ENCODE assay signal across 29 cellular contexts in the genomic region with DNA sequence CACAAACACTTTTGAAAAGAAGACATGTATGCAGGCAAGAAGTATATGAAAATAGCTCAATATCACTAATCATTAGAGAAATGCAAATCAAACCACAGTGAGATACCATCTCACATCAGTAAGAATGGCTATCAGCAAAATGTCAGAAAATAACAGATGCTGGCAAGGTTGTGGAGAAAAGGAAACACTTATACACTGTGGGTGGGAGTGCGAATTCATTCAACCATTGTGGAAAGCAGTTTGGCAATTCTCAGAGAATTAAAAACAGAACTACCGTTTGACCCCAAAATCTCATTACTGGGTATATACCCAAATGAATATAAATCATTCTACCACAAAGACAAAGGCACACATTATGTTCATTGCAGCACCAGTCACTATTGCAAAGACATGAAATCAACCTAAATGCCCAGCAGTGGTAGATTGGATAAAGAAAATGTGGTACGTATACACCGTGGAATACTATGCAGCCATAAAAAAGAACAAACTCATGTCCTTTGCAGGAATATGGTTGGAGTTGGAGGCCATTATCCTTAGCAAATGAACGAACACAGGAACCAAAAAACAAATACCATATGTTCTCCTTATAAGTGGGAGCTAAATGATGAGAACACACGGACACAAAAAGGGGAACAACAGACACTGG. TPM values are rescaled to one million over a fixed set of nuclear protein-coding genes. Genes with fewer than 3 reads are reported as not detected.
"Had no signal": no experiment of that assay in that cellular context is flagged by ENCODE, and none has a peak within 500 bp of the region (broad histone marks: within the 10 kb centered on the region; RNA-seq: fewer than 3 reads in every experiment).

No MANE protein-coding gene starts in this region.

- H3K4me1 Mint-ChIP-seq: activated naive CD4-positive, alpha-beta T cell treated with anti-CD3 and anti-CD28 coated beads, Interleukin-2, amount 50 U/mL, for 24 hours; activated naive CD8-positive, alpha-beta T cell treated with anti-CD3 and anti-CD28 coated beads, Interleukin-2, amount 50 U/mL, for 24 hours; activated T-helper 17 cell treated with anti-CD3 and anti-CD28 coated beads, Interleukin-2, amount 50 U/mL, for 72 hours; endodermal cell had no signal

- H3K4me3 Mint-ChIP-seq: activated CD8-positive, alpha-beta T cell treated with anti-CD3 and anti-CD28 coated beads for 36 hours; activated naive CD4-positive, alpha-beta T cell treated with anti-CD3 and anti-CD28 coated beads, Interleukin-2, amount 50 U/mL, for 24 hours; activated naive CD8-positive, alpha-beta T cell treated with anti-CD3 and anti-CD28 coated beads, Interleukin-2, amount 50 U/mL, for 24 hours; activated T-cell treated with anti-CD3 and anti-CD28 coated beads, Interleukin-2, amount 50 U/mL, for 4 hours; activated T-helper 17 cell treated with anti-CD3 and anti-CD28 coated beads, Interleukin-2, amount 50 U/mL, for 72 hours; endodermal cell; mesothelial cell of epicardium; naive thymus-derived CD4-positive, alpha-beta T cell had no signal

- H3K27ac ChIP-seq: esophagus muscularis mucosa, heart right ventricle, pancreas, prostate gland, skin epidermis, testis, transverse colon had no signal

- H3K4me1 ChIP-seq: heart right ventricle, pancreas, prostate gland, testis had no signal

- H3K27ac Mint-ChIP-seq: activated CD8-positive, alpha-beta T cell treated with anti-CD3 and anti-CD28 coated beads for 36 hours; activated naive CD4-positive, alpha-beta T cell treated with anti-CD3 and anti-CD28 coated beads, Interleukin-2, amount 50 U/mL, for 24 hours; activated naive CD8-positive, alpha-beta T cell treated with anti-CD3 and anti-CD28 coated beads, Interleukin-2, amount 50 U/mL, for 24 hours; activated T-helper 17 cell treated with anti-CD3 and anti-CD28 coated beads, Interleukin-2, amount 50 U/mL, for 72 hours; endodermal cell; mesothelial cell of epicardium; naive thymus-derived CD4-positive, alpha-beta T cell had no signal

- ATAC-seq: activated CD8-positive, alpha-beta T cell treated with anti-CD3 and anti-CD28 coated beads for 36 hours; activated naive CD8-positive, alpha-beta T cell treated with anti-CD3 and anti-CD28 coated beads, Interleukin-2, amount 50 U/mL, for 24 hours; activated T-cell treated with anti-CD3 and anti-CD28 coated beads, Interleukin-2, amount 50 U/mL, for 4 hours; activated T-helper 17 cell treated with anti-CD3 and anti-CD28 coated beads, Interleukin-2, amount 50 U/mL, for 72 hours; heart right ventricle; naive thymus-derived CD4-positive, alpha-beta T cell; pancreas; sciatic nerve; stimulated activated naive CD8-positive, alpha-beta T cell treated with anti-CD3 and anti-CD28 coated beads, Interleukin-15, Interleukin-2, amounts not matched to agents 100 U/mL and 50 U/mL, for 24 hours had no signal

- H3K9me3 Mint-ChIP-seq: activated CD8-positive, alpha-beta T cell treated with anti-CD3 and anti-CD28 coated beads for 36 hours; activated naive CD4-positive, alpha-beta T cell treated with anti-CD3 and anti-CD28 coated beads, Interleukin-2, amount 50 U/mL, for 24 hours; activated naive CD8-positive, alpha-beta T cell treated with anti-CD3 and anti-CD28 coated beads, Interleukin-2, amount 50 U/mL, for 24 hours; activated T-cell treated with anti-CD3 and anti-CD28 coated beads, Interleukin-2, amount 50 U/mL, for 4 hours; activated T-helper 17 cell treated with anti-CD3 and anti-CD28 coated beads, Interleukin-2, amount 50 U/mL, for 72 hours; endodermal cell; mesothelial cell of epicardium had no signal

- H3K27me3 ChIP-seq: testis, transverse colon had no signal

- H3K36me3 ChIP-seq: esophagus muscularis mucosa, heart right ventricle, pancreas, prostate gland, transverse colon had no signal

- H3K36me3 Mint-ChIP-seq: activated naive CD4-positive, alpha-beta T cell treated with anti-CD3 and anti-CD28 coated beads, Interleukin-2, amount 50 U/mL, for 24 hours; mesothelial cell of epicardium; naive thymus-derived CD4-positive, alpha-beta T cell had no signal

- H3K4me3 ChIP-seq: esophagus muscularis mucosa, heart right ventricle, pancreas, prostate gland, skin epidermis, testis, transverse colon had no signal

- DNase-seq: activated CD4-positive, alpha-beta T cell treated with anti-CD3 and anti-CD28 coated beads for 1 hour; activated CD4-positive, alpha-beta T cell treated with anti-CD3 and anti-CD28 coated beads, Interleukin-2, amount 50 U/mL, for 1 hour; activated CD8-positive, alpha-beta T cell treated with anti-CD3 and anti-CD28 coated beads for 36 hours; activated naive CD8-positive, alpha-beta T cell treated with anti-CD3 and anti-CD28 coated beads, Interleukin-2, amount 50 U/mL, for 24 hours; activated T-cell treated with anti-CD3 and anti-CD28 coated beads, Interleukin-2, amount 50 U/mL, for 4 hours; amygdala; caudate nucleus; cortex of kidney; endodermal cell; foreskin melanocyte; heart right ventricle; naive thymus-derived CD4-positive, alpha-beta T cell; pancreas; retina; stimulated activated CD4-positive, alpha-beta T cell treated with anti-CD3 and anti-CD28 coated beads, Interleukin-12 subunit alpha, Interleukin-12 subunit beta, amount 100 ng/mL, for 4 hours; stimulated activated CD4-positive, alpha-beta T cell treated with anti-CD3 and anti-CD28 coated beads, Interleukin-4, amount 100 ng/mL, for 1 hour; stimulated activated naive CD8-positive, alpha-beta T cell treated with anti-CD3 and anti-CD28 coated beads, Interleukin-15, Interleukin-2, amounts not matched to agents 100 U/mL and 50 U/mL, for 24 hours; testis; transverse colon had no signal

- H3K9me3 ChIP-seq: esophagus muscularis mucosa, heart right ventricle, pancreas, prostate gland, testis, transverse colon had no signal

- FAIRE-seq: pancreas had no signal

RNA-seq across cellular contexts. Expression of a gene that starts 18.5 kb away (rescaled TPM):
- total RNA-seq: activated CD8-positive, alpha-beta T cell treated with anti-CD3 and anti-CD28 coated beads for 36 hours; activated T-cell treated with anti-CD3 and anti-CD28 coated beads, Interleukin-2, amount 50 U/mL, for 4 hours; activated T-helper 17 cell treated with anti-CD3 and anti-CD28 coated beads, Interleukin-2, amount 50 U/mL, for 72 hours; endodermal cell; esophagus muscularis mucosa; glomerular endothelial cell; heart right ventricle; mesothelial cell of epicardium; naive thymus-derived CD4-positive, alpha-beta T cell; sciatic nerve; transverse colon; urinary bladder had no signal
- polyA plus RNA-seq: heart right ventricle; naive thymus-derived CD4-positive, alpha-beta T cell; neural cell; pancreas had no signal
